Comparison of ENCODE assay signal across 7 cellular contexts in genomic region chr7:77942431-77942830, GRCh38.
"Had no signal": no experiment of that assay in that cellular context is flagged by ENCODE, and none has a peak within 500 bp of the region (broad histone marks: within the 10 kb centered on the region; RNA-seq: fewer than 3 reads in every experiment).

No MANE protein-coding gene starts in this region.

- H2AFZ ChIP-seq: GM23338 had no signal

- ATAC-seq: GM23338 had no signal

- H3K4me2 ChIP-seq: GM23338 had no signal

- H3K4me3 Mint-ChIP-seq: GM23338, H9 had no signal

- H3K9me3 Mint-ChIP-seq: GM23338, H9 had no signal

- H3K27ac Mint-ChIP-seq: GM23338, H9 had no signal

- FAIRE-seq: H1, H54, HTR-8/SVneo had no signal

- H3K4me3 ChIP-seq: GM23338 had no signal

- DNase-seq: H9, HCEC 1CT, IMR-90 had no signal

- H3K4me1 Mint-ChIP-seq: H9 had no signal
